In the genomic region with DNA sequence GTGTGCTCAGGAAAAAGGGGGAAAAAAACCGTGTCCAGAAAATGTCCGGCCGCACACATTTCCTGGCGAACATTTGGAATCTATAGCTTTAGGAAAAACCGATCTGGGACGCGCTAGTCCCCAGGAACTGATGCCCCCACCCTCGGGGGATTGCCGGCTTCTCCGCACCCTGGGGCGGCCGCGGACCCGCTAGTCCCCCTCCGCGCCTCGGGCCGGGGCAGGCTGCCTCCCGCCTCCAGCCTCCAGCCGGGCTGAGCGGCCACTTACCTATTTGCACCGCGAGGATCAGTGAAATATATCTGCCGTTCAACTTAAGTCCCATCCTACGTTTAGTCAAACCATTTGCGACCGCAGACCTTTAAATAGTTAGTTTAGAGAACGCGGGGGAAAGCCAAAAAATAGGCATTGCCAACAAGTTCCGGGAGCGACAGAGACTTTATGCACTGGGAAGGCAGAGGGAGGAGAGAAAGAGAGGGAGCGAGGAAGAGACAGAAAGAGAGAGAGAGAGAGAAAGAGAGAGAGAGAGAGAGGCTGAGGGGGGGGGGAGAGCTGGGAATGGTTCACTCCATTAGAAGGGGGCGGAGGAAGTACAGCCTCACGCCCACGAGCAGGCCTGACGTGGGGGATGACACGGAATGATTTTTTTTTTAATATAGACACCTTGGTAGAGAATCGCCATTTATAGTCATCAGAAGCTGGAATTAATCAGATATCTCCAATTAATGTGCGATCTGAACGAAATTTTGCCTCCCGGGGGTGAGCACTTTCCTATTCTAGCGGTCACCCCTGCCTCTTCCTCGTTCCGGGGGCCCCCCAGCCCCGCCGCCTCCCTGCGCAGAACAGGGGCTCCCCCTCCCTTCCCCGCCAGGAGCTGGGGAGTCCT, we compare ENCODE assay signal across 8 cellular contexts. TPM values are rescaled to one million over a fixed set of nuclear protein-coding genes. Genes with fewer than 3 reads are reported as not detected.
DNase-seq lines count a peak whose midpoint lies in the region; ATAC-seq and TF ChIP-seq lines count a peak whose summit lies in the region.

Gene NRN1 (minus strand): TSS at position 498 of the 883 bp plus-strand sequence. CDS start 176 bp downstream, at position 322.

- H3K9ac ChIP-seq in OCI-LY3 (ENCODE audit: low read length): peak within 1 kb of the TSS; percentile 75

- no peak for ATAC-seq in activated CD8-positive, alpha-beta memory T cell treated with anti-CD3 and anti-CD28 coated beads, Interleukin-2, amount 10 ng/mL, durations not matched to agents 7 days and 5 days
- no peak for ATAC-seq in naive thymus-derived CD8-positive, alpha-beta T cell
- ATAC-seq in HG02798 (IDR thresholded peaks at IDR 0.05; ENCODE audit: poor library complexity, unreplicated experiment): no peak

- peaks cover 83% of the 10 kb centered on the region for H3K27me3 Mint-ChIP-seq in activated CD8-positive, alpha-beta memory T cell treated with anti-CD3 and anti-CD28 coated beads, Interleukin-2, amount 10 ng/mL, durations not matched to agents 7 days and 5 days
- H3K27me3 Mint-ChIP-seq in naive thymus-derived CD8-positive, alpha-beta T cell: peaks cover 36 to 92% (median 63%) of the 10 kb centered on the region in 5 donors

- H3K4me1 Mint-ChIP-seq in activated CD8-positive, alpha-beta memory T cell treated with anti-CD3 and anti-CD28 coated beads, Interleukin-2, amount 10 ng/mL, durations not matched to agents 7 days and 5 days: peaks cover 38% of the 10 kb centered on the region
- peaks cover 29 to 75% (median 57%) of the 10 kb centered on the region in 4 donors for H3K4me1 Mint-ChIP-seq in naive thymus-derived CD8-positive, alpha-beta T cell

- H3K27me3 ChIP-seq in OCI-LY3 (ENCODE audit: low read depth, low read length): no peaks in the 10 kb centered on the region
- peaks cover 72% of the 10 kb centered on the region for H3K27me3 ChIP-seq in effector memory CD4-positive, alpha-beta T cell (replicated peaks; ENCODE audit: control insufficient read depth, insufficient read depth, low read length, poor library complexity, severe bottlenecking)

- no peaks in the 10 kb centered on the region for H3K9me3 Mint-ChIP-seq in activated CD8-positive, alpha-beta memory T cell treated with anti-CD3 and anti-CD28 coated beads, Interleukin-2, amount 10 ng/mL, durations not matched to agents 7 days and 5 days (ENCODE audit: low read depth)
- H3K9me3 Mint-ChIP-seq in naive thymus-derived CD8-positive, alpha-beta T cell: peaks cover 0 to 23% (median 12%) of the 10 kb centered on the region in 9 donors

- H2AFZ ChIP-seq in OCI-LY3 (ENCODE audit: low read depth, low read length): peak within 1 kb of the TSS; percentile 66

- POLR2A ChIA-PET in naive thymus-derived CD8-positive, alpha-beta T cell (lab: Charles Lee): interaction anchor here (0.6 to 0.7 kb wide), 2 partner anchors 12 to 125 kb away, joined by 3 to 4 read pairs; no protein-coding TSS in a partner anchor

- H3K36me3 Mint-ChIP-seq in activated CD8-positive, alpha-beta memory T cell treated with anti-CD3 and anti-CD28 coated beads, Interleukin-2, amount 10 ng/mL, durations not matched to agents 7 days and 5 days: peaks cover 16% of the 10 kb centered on the region
- H3K36me3 Mint-ChIP-seq in naive thymus-derived CD8-positive, alpha-beta T cell: peaks cover 2 to 25% (median 12%) of the 10 kb centered on the region in 3 donors

- peaks cover 19% of the 10 kb centered on the region for H3K4me1 ChIP-seq in OCI-LY3 (ENCODE audit: low read length)
- H3K4me1 ChIP-seq in effector memory CD4-positive, alpha-beta T cell (ENCODE audit: control insufficient read depth, insufficient read depth, low read length, poor library complexity, severe bottlenecking): peaks cover 58% of the 10 kb centered on the region

- H3K4me3 ChIP-seq in OCI-LY3 (ENCODE audit: low read length): peak within 1 kb of the TSS; percentile 95
- peak within 1 kb of the TSS; percentile 48 for H3K4me3 ChIP-seq in effector memory CD4-positive, alpha-beta T cell (ENCODE audit: insufficient read depth, low read depth, low read length, poor library complexity, severe bottlenecking)

- peaks cover 3% of the 10 kb centered on the region; the same call in 1 of the 2 replicates for H3K79me2 ChIP-seq in OCI-LY3 (ENCODE audit: low read length)

- CTCF ChIA-PET in activated CD8-positive, alpha-beta memory T cell treated with anti-CD3 and anti-CD28 coated beads, Interleukin-2, amount 10 ng/mL, durations not matched to agents 7 days and 5 days (lab: Charles Lee): interaction anchor here (0.8 to 2.5 kb wide), 2 partner anchors 9 to 57 kb away, joined by 3 to 13 read pairs; no protein-coding TSS in a partner anchor

- no peaks in the 10 kb centered on the region for H4K20me1 ChIP-seq in OCI-LY3 (ENCODE audit: insufficient read depth, low read length)

- DNase-seq in activated CD8-positive, alpha-beta memory T cell treated with anti-CD3 and anti-CD28 coated beads, Interleukin-2, amount 10 ng/mL, durations not matched to agents 7 days and 5 days: no peak
- DNase-seq in activated CD8-positive, alpha-beta memory T cell treated with anti-CD3 and anti-CD28 coated beads for 24 hours: no peak
- no peak for DNase-seq in effector memory CD4-positive, alpha-beta T cell
- no peak for DNase-seq in naive thymus-derived CD8-positive, alpha-beta T cell
- no peak for DNase-seq in iPS-NIHi11 (ENCODE audit: low spot score)
- no peak for DNase-seq in SKM-1 (lab: John Stamatoyannopoulos, UW; ENCODE audit: unreplicated experiment)

- H3K36me3 ChIP-seq in OCI-LY3 (replicated peaks; ENCODE audit: low read depth, low read length): no peaks in the 10 kb centered on the region
- H3K36me3 ChIP-seq in effector memory CD4-positive, alpha-beta T cell (ENCODE audit: control insufficient read depth, insufficient read depth, low read length): no peaks in the 10 kb centered on the region

- H3K27ac Mint-ChIP-seq in activated CD8-positive, alpha-beta memory T cell treated with anti-CD3 and anti-CD28 coated beads, Interleukin-2, amount 10 ng/mL, durations not matched to agents 7 days and 5 days: peak within 1 kb of the TSS; percentile 84
- H3K27ac Mint-ChIP-seq in naive thymus-derived CD8-positive, alpha-beta T cell: peak within 1 kb of the TSS in 5 of 10 donors; percentile 29 to 91 (median 59)

- no peak for TF ChIP-seq CTCF in OCI-LY3 (IDR thresholded peaks at IDR 0.05; ENCODE audit: low read depth, low read length)

- H3K4me3 Mint-ChIP-seq in activated CD8-positive, alpha-beta memory T cell treated with anti-CD3 and anti-CD28 coated beads, Interleukin-2, amount 10 ng/mL, durations not matched to agents 7 days and 5 days: peak within 1 kb of the TSS; percentile 69
- peak within 1 kb of the TSS; percentile 69 to 86 (median 79) for H3K4me3 Mint-ChIP-seq in naive thymus-derived CD8-positive, alpha-beta T cell

- peak within 1 kb of the TSS; percentile 100 for H3K4me2 ChIP-seq in OCI-LY3 (ENCODE audit: low read length)

- H3K27ac ChIP-seq in OCI-LY3 (ENCODE audit: low read length): peak within 1 kb of the TSS; percentile 68
- no peak within 1 kb of the TSS for H3K27ac ChIP-seq in effector memory CD4-positive, alpha-beta T cell (ENCODE audit: insufficient read depth, low read length, poor library complexity, severe bottlenecking)

- H3K9me3 ChIP-seq in OCI-LY3 (ENCODE audit: insufficient read depth, low read length): no peaks in the 10 kb centered on the region
- no peaks in the 10 kb centered on the region for H3K9me3 ChIP-seq in effector memory CD4-positive, alpha-beta T cell (ENCODE audit: control insufficient read depth, low read length)

RNA-seq across cellular contexts. Expression of gene NRN1, which starts in this region (rescaled TPM):
- total RNA-seq in activated CD8-positive, alpha-beta memory T cell treated with anti-CD3 and anti-CD28 coated beads, Interleukin-2, amount 10 ng/mL, durations not matched to agents 7 days and 5 days: 1 to 10 TPM in 1 of 2 experiments, under 1 TPM in 1; 0.26 to 1.7 TPM
- total RNA-seq in naive thymus-derived CD8-positive, alpha-beta T cell: under 1 TPM in 1 of 2 experiments, not detected in 1; 0.65 TPM
- under 1 TPM in 2 of 3 donors, not detected in 1; 0.11 to 0.13 TPM for polyA plus RNA-seq in naive thymus-derived CD8-positive, alpha-beta T cell
